In genomic region chr5:172632346-172633092, GRCh38 we compare ENCODE assay signal across 1 cellular context.
TF ChIP-seq lines count a peak whose summit lies in the region.

No MANE protein-coding gene starts in this region.

TF ChIP-seq in H1, 55 proteins besides CTCF, POLR2A, EP300 and RAD21:
- TF ChIP-seq YY1 (IDR thresholded peaks at IDR 0.05; ENCODE audit: low read depth, low read length) (no peak), FOSL1 (IDR thresholded peaks at IDR 0.05; ENCODE audit: insufficient read depth, low read depth, low read length) (no peak), TCF12 (IDR thresholded peaks at IDR 0.05; ENCODE audit: low read depth, low read length) (no peak), POU5F1 (IDR thresholded peaks at IDR 0.05; ENCODE audit: low read depth, low read length) (no peak), USF2 (IDR thresholded peaks at IDR 0.05; ENCODE audit: low read length) (no peak), EGR1 (IDR thresholded peaks at IDR 0.05; ENCODE audit: borderline replicate concordance, low read depth, low read length) (no peak), CHD2 (IDR thresholded peaks at IDR 0.05; ENCODE audit: low read length) (no peak), KDM5A (IDR thresholded peaks at IDR 0.05; ENCODE audit: low read length) (no peak), CBX8 (IDR thresholded peaks at IDR 0.05; ENCODE audit: borderline replicate concordance, low read depth, low read length) (no peak), RBBP5 (IDR thresholded peaks at IDR 0.05; ENCODE audit: borderline replicate concordance, low read depth, low read length) (no peak)
TF ChIP-seq in H1: peak in this region for 0.
